ENCODE assay signal across 23 cellular contexts in the genomic region with DNA sequence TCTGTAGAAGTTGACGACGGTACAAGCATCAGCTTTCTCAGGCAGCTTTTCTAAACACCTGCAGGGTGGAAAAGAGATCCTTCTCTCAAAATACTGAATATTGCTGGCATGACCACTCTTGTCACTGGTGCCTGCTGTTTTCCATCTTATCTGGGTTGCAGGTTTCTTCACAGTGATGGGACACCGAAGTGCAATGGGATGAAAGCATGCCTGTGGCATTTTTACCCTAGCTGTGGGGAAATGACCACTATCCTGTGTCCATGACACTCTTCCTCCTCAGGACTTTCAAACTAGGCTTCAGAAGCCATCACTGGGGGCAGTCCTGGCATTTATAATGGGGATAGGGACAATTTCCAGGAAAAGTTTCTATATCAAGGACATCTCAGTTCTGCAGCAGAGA.
"Had no signal": no experiment of that assay in that cellular context is flagged by ENCODE, and none has a peak within 500 bp of the region (broad histone marks: within the 10 kb centered on the region; RNA-seq: fewer than 3 reads in every experiment).

No MANE protein-coding gene starts in this region.

- H3K9me3 Mint-ChIP-seq: activated naive CD8-positive, alpha-beta T cell treated with anti-CD3 and anti-CD28 coated beads, Interleukin-2, amount 10 ng/mL, durations not matched to agents 7 days and 5 days; activated T-helper 1 cell treated with anti-CD3 and anti-CD28 coated beads, Interleukin-12 subunit alpha, Interleukin-12 subunit beta, Interleukin-2, Interleukin-4 antibody, amounts not matched to agents 30 ng/mL and 10 ng/mL and 1 ng/mL, durations not matched to agents 14 hours and 24 hours and 36 hours; brain; endodermal cell; natural killer cell had no signal

- DNase-seq: activated CD4-positive, alpha-beta T cell treated with anti-CD3 and anti-CD28 coated beads, Interleukin-2, amount 50 U/mL, for 4 hours; activated naive CD4-positive, alpha-beta T cell; activated naive CD8-positive, alpha-beta T cell treated with anti-CD3 and anti-CD28 coated beads, Interleukin-2, amount 10 ng/mL, durations not matched to agents 7 days and 5 days; activated T-cell treated with anti-CD3 and anti-CD28 coated beads for 4 hours; caudate nucleus; endodermal cell; foreskin fibroblast; left cardiac atrium; natural killer cell; retina; stimulated activated CD4-positive, alpha-beta T cell treated with anti-CD3 and anti-CD28 coated beads, Interleukin-12 subunit alpha, Interleukin-12 subunit beta, amount 100 ng/mL, for 4 hours; stimulated activated CD4-positive, alpha-beta T cell treated with anti-CD3 and anti-CD28 coated beads, Interleukin-1b, Interleukin-23, amount 100 ng/mL, for 48 hours; stimulated activated CD8-positive, alpha-beta memory T cell treated with anti-CD3 and anti-CD28 coated beads, Interleukin-4, amount 100 ng/mL, for 48 hours; stimulated activated naive CD8-positive, alpha-beta T cell treated with anti-CD3 and anti-CD28 coated beads, Interleukin-15, Interleukin-2, amounts not matched to agents 100 U/mL and 50 U/mL, for 24 hours; substantia nigra; WERI-Rb-1 had no signal

- H3K4me3 Mint-ChIP-seq: activated naive CD8-positive, alpha-beta T cell treated with anti-CD3 and anti-CD28 coated beads, Interleukin-2, amount 10 ng/mL, durations not matched to agents 7 days and 5 days; activated T-helper 1 cell treated with anti-CD3 and anti-CD28 coated beads, Interleukin-12 subunit alpha, Interleukin-12 subunit beta, Interleukin-2, Interleukin-4 antibody, amounts not matched to agents 30 ng/mL and 10 ng/mL and 1 ng/mL, durations not matched to agents 14 hours and 24 hours and 36 hours; brain; endodermal cell; natural killer cell had no signal

- H3K27me3 Mint-ChIP-seq: activated naive CD8-positive, alpha-beta T cell treated with anti-CD3 and anti-CD28 coated beads, Interleukin-2, amount 10 ng/mL, durations not matched to agents 7 days and 5 days; brain had no signal

- H3K36me3 ChIP-seq: WERI-Rb-1 had no signal

- FAIRE-seq: colon, islet of Langerhans, urothelium cell line had no signal

- H3K4me3 ChIP-seq: hepatocyte, tibial nerve had no signal

- H3K27ac Mint-ChIP-seq: activated naive CD8-positive, alpha-beta T cell treated with anti-CD3 and anti-CD28 coated beads, Interleukin-2, amount 10 ng/mL, durations not matched to agents 7 days and 5 days; activated T-helper 1 cell treated with anti-CD3 and anti-CD28 coated beads, Interleukin-12 subunit alpha, Interleukin-12 subunit beta, Interleukin-2, Interleukin-4 antibody, amounts not matched to agents 30 ng/mL and 10 ng/mL and 1 ng/mL, durations not matched to agents 14 hours and 24 hours and 36 hours; endodermal cell; natural killer cell had no signal

- H3K4me2 ChIP-seq: hepatocyte had no signal

- H3K9me3 ChIP-seq: tibial nerve had no signal

- ATAC-seq: left cardiac atrium; natural killer cell; stimulated activated naive CD8-positive, alpha-beta T cell treated with anti-CD3 and anti-CD28 coated beads, Interleukin-15, Interleukin-2, amounts not matched to agents 100 U/mL and 50 U/mL, for 24 hours had no signal

- H3K27ac ChIP-seq: hepatocyte, tibial nerve, WERI-Rb-1 had no signal

- H3K36me3 Mint-ChIP-seq: brain, natural killer cell had no signal

- H3K27me3 ChIP-seq: hepatocyte, tibial nerve had no signal
